12 cellular contexts compared by ENCODE assay signal in genomic region chr14:69654109-69654508, GRCh38. TPM values are rescaled to one million over a fixed set of nuclear protein-coding genes. Genes with fewer than 3 reads are reported as not detected.
A peak's percentile ranks its signal among the peaks of the same experiment; 100 is the strongest.
DNase-seq lines count a peak whose midpoint lies in the region; ATAC-seq and TF ChIP-seq lines count a peak whose summit lies in the region.
"Had no signal": no experiment of that assay in that cellular context is flagged by ENCODE, and none has a peak within 500 bp of the region (broad histone marks: within the 10 kb centered on the region; RNA-seq: fewer than 3 reads in every experiment).

No MANE protein-coding gene starts in this region.

- H3K27ac Mint-ChIP-seq in H9 = no peak overlapping the region; a peak in 1 of 7 replicates

- no peak overlapping the region for H3T11ph ChIP-seq in H9 (ENCODE audit: low read length)

- no peak overlapping the region for H2BK120ac ChIP-seq in H9 (ENCODE audit: low read depth, low read length, poor library complexity, severe bottlenecking)

- H3K9ac ChIP-seq in SU-DHL-6 (ENCODE audit: low read length) (no peak overlapping the region), H9 (ENCODE audit: extremely low read depth, insufficient read length, low read length) (no peak overlapping the region)
- H3K9ac ChIP-seq: KMS-11 had no signal

- H3K4me3 Mint-ChIP-seq in H9 = no peak overlapping the region

- no peaks in the 10 kb centered on the region for H3K23me2 ChIP-seq in H9 (ENCODE audit: insufficient read length, low read depth, low read length, poor library complexity, severe bottlenecking)

- 50 to 65% (median 56%) methylated on average over 3 of the region's 3 CpGs for WGBS in psoas muscle, 3 donors
- WGBS in H9 (ENCODE audit: extremely low coverage, insufficient read length, low lambda C conversion rate) = no CpG with 5 or more reads among the region's 3 CpGs

- intact Hi-C loops in psoas muscle (cut with DNase I) = no loop called here

- no peak overlapping the region for H3K4me3 ChIP-seq in HL-60 (replicated peaks; ENCODE audit: insufficient read depth, low read length)
- H3K4me3 ChIP-seq in SU-DHL-6 (ENCODE audit: insufficient read depth, low read length, poor library complexity, severe bottlenecking) = no peak overlapping the region
- H3K4me3 ChIP-seq in psoas muscle = no peak overlapping the region
- H3K4me3 ChIP-seq: SJCRH30 had no signal

- TF ChIP-seq CTCF in HL-60 (IDR thresholded peaks at IDR 0.05; ENCODE audit: insufficient read depth, low read length) (no peak), SU-DHL-6 (IDR thresholded peaks at IDR 0.05; ENCODE audit: insufficient read depth, low read length, poor library complexity, severe bottlenecking) (no peak), foreskin keratinocyte (conservative IDR thresholded peaks at IDR 0.05) (no peak), psoas muscle (IDR thresholded peaks at IDR 0.05) (no peak), H9 (conservative IDR thresholded peaks at IDR 0.05) (no peak)

- no peak overlapping the region for H3K4me2 ChIP-seq in SU-DHL-6 (ENCODE audit: low read depth, low read length, poor library complexity, severe bottlenecking)
- no peak overlapping the region for H3K4me2 ChIP-seq in H9 (ENCODE audit: insufficient read depth, insufficient read length, low read length)
- H3K4me2 ChIP-seq: KMS-11 had no signal

- H2BK15ac ChIP-seq in H9 (ENCODE audit: low read depth, low read length) = no peak overlapping the region

- H3F3A ChIP-seq in SU-DHL-6 (ENCODE audit: insufficient read depth) = peaks cover 38% of the 10 kb centered on the region

- H3K9me3 ChIP-seq in SU-DHL-6 (ENCODE audit: insufficient read depth, low read length) (no peaks in the 10 kb centered on the region), psoas muscle (no peaks in the 10 kb centered on the region), H9 (ENCODE audit: control insufficient read depth, low read depth, low read length) (no peaks in the 10 kb centered on the region)
- H3K9me3 ChIP-seq: SJCRH30 had no signal

- H2BK12ac ChIP-seq in H9 (ENCODE audit: insufficient read length, low read depth, low read length) = no peak overlapping the region

- H3K18ac ChIP-seq in H9 (ENCODE audit: insufficient read length, low read depth, low read length) = no peak overlapping the region

- H4K8ac ChIP-seq in H9 (replicated peaks; ENCODE audit: insufficient read length, low read depth, low read length) = no peak overlapping the region

- H3K36me3 Mint-ChIP-seq in H9 (ENCODE audit: insufficient read depth in 1 of 3, low read depth in 3 of 3) = no peaks in the 10 kb centered on the region

- H2BK20ac ChIP-seq in H9 (ENCODE audit: low read depth, low read length, poor library complexity, severe bottlenecking) = no peak overlapping the region

- ATAC-seq in foreskin keratinocyte (peak; percentile 43), psoas muscle (peak in 2 of 4 donors; percentile 18 to 31)

- H3K27me3 ChIP-seq in HL-60 (ENCODE audit: insufficient read depth, poor library complexity, severe bottlenecking) (no peaks in the 10 kb centered on the region), SU-DHL-6 (ENCODE audit: low read length) (no peaks in the 10 kb centered on the region), foreskin keratinocyte (no peaks in the 10 kb centered on the region), psoas muscle (ENCODE audit: insufficient read depth in 3 of 3, low read length in 2 of 3) (no peaks in the 10 kb centered on the region), H9 (ENCODE audit: insufficient read depth, low read length) (no peaks in the 10 kb centered on the region)
- H3K27me3 ChIP-seq: SJCRH30 had no signal

- peaks cover 14% of the 10 kb centered on the region; the same call in 1 of the 2 replicates for H4K20me1 ChIP-seq in SU-DHL-6 (ENCODE audit: low read depth, low read length)
- no peaks in the 10 kb centered on the region for H4K20me1 ChIP-seq in H9 (ENCODE audit: control insufficient read depth, insufficient read depth, insufficient read length)

- no peak overlapping the region for H3K56ac ChIP-seq in H9 (ENCODE audit: insufficient read length, low read depth, low read length)

- no peak overlapping the region for H2AK5ac ChIP-seq in H9 (ENCODE audit: insufficient read length, low read length)

- H3K27me3 Mint-ChIP-seq in H9 (ENCODE audit: low read depth) = no peaks in the 10 kb centered on the region

- no peak overlapping the region for H3K4ac ChIP-seq in H9 (ENCODE audit: low read depth, low read length)

- no peak overlapping the region for H4K91ac ChIP-seq in H9 (ENCODE audit: insufficient read length, low read depth, low read length)

- H3K36me3 ChIP-seq in SU-DHL-6 (ENCODE audit: low read length) = peaks cover 7% of the 10 kb centered on the region; the same call in 1 of the 2 replicates
- H3K36me3 ChIP-seq in psoas muscle (ENCODE audit: insufficient read depth in 1 of 2, low read depth in 1 of 2) = peaks cover 0 to 5% of the 10 kb centered on the region in 2 donors
- H3K36me3 ChIP-seq: SJCRH30 had no signal

- H3K27ac ChIP-seq in HL-60 (replicated peaks) (peak overlapping the region; percentile 79; the same call in 1 of the 2 replicates), SU-DHL-6 (ENCODE audit: low read depth, low read length) (peak overlapping the region; percentile 92; the same call in 1 of the 2 replicates), foreskin keratinocyte (no peak overlapping the region), psoas muscle (peak overlapping the region; percentile 15), H9 (ENCODE audit: insufficient read length, low read depth, low read length) (no peak overlapping the region)
- H3K27ac ChIP-seq: KMS-11, SJCRH30 had no signal

- no peaks in the 10 kb centered on the region for H3K9me2 ChIP-seq in SU-DHL-6 (replicated peaks; ENCODE audit: insufficient read depth, low read length)

- H3K79me1 ChIP-seq in H9 (ENCODE audit: insufficient read depth, low read depth, low read length, poor library complexity, severe bottlenecking) = no peaks in the 10 kb centered on the region

- no peak overlapping the region for H3K14ac ChIP-seq in H9 (ENCODE audit: insufficient read depth, low read length)

- H3K79me2 ChIP-seq in SU-DHL-6 (ENCODE audit: insufficient read depth, low read length) (peaks cover 98% of the 10 kb centered on the region), H9 (ENCODE audit: insufficient read depth, low read length) (no peaks in the 10 kb centered on the region)

- H3K4me1 ChIP-seq in foreskin keratinocyte (peaks cover 52% of the 10 kb centered on the region), psoas muscle (peaks cover 72% of the 10 kb centered on the region), H9 (ENCODE audit: insufficient read depth, low read length) (peaks cover 2% of the 10 kb centered on the region; the same call in 1 of the 2 replicates)

- no peak overlapping the region for H4K5ac ChIP-seq in H9 (ENCODE audit: insufficient read length, low read depth, low read length)

- H3K4me1 Mint-ChIP-seq in H9 = peaks cover 45 to 55% of the 10 kb centered on the region in 2 experiments

- DNase-seq in HL-60 (ENCODE audit: low read depth in 1 of 2, low spot score in 1 of 2) (no peak), foreskin keratinocyte (peak in 1 of 2 donors; percentile 64), psoas muscle (no peak), cerebellar cortex (ENCODE audit: low spot score) (no peak), DMS153 treated with DMSO at 0.1 percent for 48 hours (lab: John Stamatoyannopoulos, UW; ENCODE audit: unreplicated experiment) (no peak), amygdala (lab: John Stamatoyannopoulos, UW) (no peak), H9 (no peak)
- DNase-seq: EL, NCI-H226, SJCRH30 had no signal

- no peak overlapping the region for H3K23ac ChIP-seq in H9 (ENCODE audit: insufficient read length, low read depth, low read length)

- no peaks in the 10 kb centered on the region for H3K9me3 Mint-ChIP-seq in H9

- no peak overlapping the region for H2AFZ ChIP-seq in SU-DHL-6 (ENCODE audit: low read depth, low read length, severe bottlenecking)
- no peak overlapping the region for H2AFZ ChIP-seq in H9 (ENCODE audit: low read length)

- H2BK5ac ChIP-seq in H9 (ENCODE audit: insufficient read length, low read length) = no peak overlapping the region

RNA-seq across cellular contexts. Expression of gene SUSD6, which starts 42.7 kb away (rescaled TPM):
- total RNA-seq in foreskin keratinocyte (14.5 and 17.4 TPM in 2 replicates), psoas muscle (10 to 100 TPM; 14.9 to 23.4 (median 22.4) TPM), H9 (2021) (3.6 and 3.7 TPM in 2 replicates)
- polyA plus RNA-seq in foreskin keratinocyte (5.4 and 5.9 TPM in 2 replicates), psoas muscle (10 to 100 TPM in 2 of 3 donors, 1 to 10 TPM in 1; 6.9 to 13.3 (median 11.7) TPM)

Comparison
In these comparisons a context has a peak if more than half of its experiments do, and no peak if none do; other contexts are left out.
1. H3K27ac ChIP-seq: peak in HL-60 (single experiment), SU-DHL-6 (single experiment) and psoas muscle (single experiment); none in foreskin keratinocyte (single experiment) and H9 (single experiment).